ENCODE assay signal across 1 cellular context in genomic region chr19:14496849-14497346, GRCh38.
TF ChIP-seq lines count a peak whose summit lies in the region.

No MANE protein-coding gene starts in this region.

TF ChIP-seq in H1, 55 proteins besides CTCF, POLR2A, EP300 and RAD21:
- TF ChIP-seq BACH1 (IDR thresholded peaks at IDR 0.05; ENCODE audit: low read length) = no peak
- TF ChIP-seq CTBP2 (IDR thresholded peaks at IDR 0.05; ENCODE audit: borderline replicate concordance, insufficient read depth, insufficient read length, low read length) = no peak
- no peak for TF ChIP-seq FOSL1 (IDR thresholded peaks at IDR 0.05; ENCODE audit: insufficient read depth, low read depth, low read length)
- no peak for TF ChIP-seq TAF1 (IDR thresholded peaks at IDR 0.05; ENCODE audit: low read depth, low read length)
- TF ChIP-seq BRCA1 (IDR thresholded peaks at IDR 0.05; ENCODE audit: low read depth, low read length) = no peak
- TF ChIP-seq CHD1 (IDR thresholded peaks at IDR 0.05; ENCODE audit: low read depth, low read length) = no peak
- TF ChIP-seq JUN (IDR thresholded peaks at IDR 0.05; ENCODE audit: low read depth, low read length) = no peak
- no peak for TF ChIP-seq SAP30 (IDR thresholded peaks at IDR 0.05; ENCODE audit: insufficient read depth, insufficient replicate concordance, low read length)
- no peak for TF ChIP-seq SIRT6 (IDR thresholded peaks at IDR 0.05; ENCODE audit: low read length)
- TF ChIP-seq USF2 (IDR thresholded peaks at IDR 0.05; ENCODE audit: low read length) = no peak
- TF ChIP-seq GTF2F1 (IDR thresholded peaks at IDR 0.05; ENCODE audit: borderline replicate concordance, low read depth, low read length) = no peak
- TF ChIP-seq E2F6 (IDR thresholded peaks at IDR 0.05) = no peak
- TF ChIP-seq CEBPB (IDR thresholded peaks at IDR 0.05; ENCODE audit: low read depth, low read length) = no peak
- TF ChIP-seq SP4 (IDR thresholded peaks at IDR 0.05; ENCODE audit: low read length) = no peak
- no peak for TF ChIP-seq NRF1 (IDR thresholded peaks at IDR 0.05; ENCODE audit: low read depth, low read length)
- TF ChIP-seq HDAC2 (IDR thresholded peaks at IDR 0.05; ENCODE audit: borderline replicate concordance in 1 of 2, low read depth in 2 of 2, low read length in 2 of 2) = no peak
- TF ChIP-seq SP1 (IDR thresholded peaks at IDR 0.05; ENCODE audit: low read depth, low read length) = no peak
- no peak for TF ChIP-seq SIN3A (conservative IDR thresholded peaks at IDR 0.05 in 1 of 2, IDR thresholded peaks at IDR 0.05 in 1 of 2; ENCODE audit: low read depth in 1 of 2, low read length in 2 of 2)
- TF ChIP-seq SP2 (IDR thresholded peaks at IDR 0.05; ENCODE audit: low read length) = no peak
